Comparison of ENCODE assay signal across 8 cellular contexts in genomic region chr1:92310185-92310597, GRCh38. TPM values are rescaled to one million over a fixed set of nuclear protein-coding genes. Genes with fewer than 3 reads are reported as not detected.
DNase-seq lines count a peak whose midpoint lies in the region; ATAC-seq and TF ChIP-seq lines count a peak whose summit lies in the region.

No MANE protein-coding gene starts in this region.

- H3K27ac ChIP-seq in effector memory CD4-positive, alpha-beta T cell (ENCODE audit: insufficient read depth, low read length, poor library complexity, severe bottlenecking), result no peak overlapping the region
- no peak overlapping the region for H3K27ac ChIP-seq in suprapubic skin

- no peak for TF ChIP-seq POLR2A in suprapubic skin (IDR thresholded peaks at IDR 0.05)

- no peaks in the 10 kb centered on the region for H3K9me3 ChIP-seq in effector memory CD4-positive, alpha-beta T cell (ENCODE audit: control insufficient read depth, low read length)
- no peaks in the 10 kb centered on the region for H3K9me3 ChIP-seq in suprapubic skin

- peak; percentile 20 for DNase-seq in AG10803 (ENCODE audit: low read depth)
- peak; percentile 55 for DNase-seq in NCI-H82 (lab: John Stamatoyannopoulos, UW)
- peak; percentile 36 for DNase-seq in central memory CD4-positive, alpha-beta T cell
- peak; percentile 34 for DNase-seq in midbrain (lab: John Stamatoyannopoulos, UW)
- no peak for DNase-seq in posterior cingulate gyrus
- no peak for DNase-seq in effector memory CD4-positive, alpha-beta T cell
- no peak for DNase-seq in suprapubic skin (ENCODE audit: low spot score in 2 of 2)

- peaks cover 8% of the 10 kb centered on the region for H3K4me1 ChIP-seq in effector memory CD4-positive, alpha-beta T cell (ENCODE audit: control insufficient read depth, insufficient read depth, low read length, poor library complexity, severe bottlenecking)
- no peaks in the 10 kb centered on the region for H3K4me1 ChIP-seq in suprapubic skin

- H3K4me3 ChIP-seq in AG10803 (ENCODE audit: low read length) (no peak overlapping the region), suprapubic skin (no peak overlapping the region)
- H3K4me3 ChIP-seq in effector memory CD4-positive, alpha-beta T cell (ENCODE audit: insufficient read depth, low read depth, low read length, poor library complexity, severe bottlenecking), result no peak overlapping the region

- H3K27me3 ChIP-seq in effector memory CD4-positive, alpha-beta T cell (replicated peaks; ENCODE audit: control insufficient read depth, insufficient read depth, low read length, poor library complexity, severe bottlenecking), result no peaks in the 10 kb centered on the region
- no peaks in the 10 kb centered on the region for H3K27me3 ChIP-seq in suprapubic skin

- intact Hi-C loops in posterior cingulate gyrus (cut with DNase I), result no loop called here

- peaks cover 16% of the 10 kb centered on the region for H3K36me3 ChIP-seq in effector memory CD4-positive, alpha-beta T cell (ENCODE audit: control insufficient read depth, insufficient read depth, low read length)
- peaks cover 19% of the 10 kb centered on the region for H3K36me3 ChIP-seq in suprapubic skin

- TF ChIP-seq CTCF in AG10803 (conservative IDR thresholded peaks at IDR 0.05; ENCODE audit: low read length) (peak; percentile 63), suprapubic skin (IDR thresholded peaks at IDR 0.05) (peak in 1 of 2 donors; percentile 35)

- peak; percentile 46 for ATAC-seq in GM18868 (IDR thresholded peaks at IDR 0.05; ENCODE audit: unreplicated experiment)

- no peak for TF ChIP-seq EP300 in suprapubic skin (IDR thresholded peaks at IDR 0.05)

RNA-seq across cellular contexts. Expression of gene RPAP2, which starts 11.3 kb away (rescaled TPM):
- 10 to 100 TPM in 1 of 4 donors, 1 to 10 TPM in 3; 6.8 to 10.5 (median 9.0) TPM for total RNA-seq in suprapubic skin

RNA-seq across cellular contexts. Expression of gene GLMN, which starts 11.4 kb away (rescaled TPM):
- total RNA-seq in suprapubic skin, result 10 to 100 TPM in 3 of 4 donors, 1 to 10 TPM in 1; 8.9 to 31.9 (median 11.0) TPM

Comparison
In these comparisons a context has a peak if more than half of its experiments do, and no peak if none do; other contexts are left out.
1. DNase-seq: peak in AG10803 (single experiment), NCI-H82 (single experiment), central memory CD4-positive, alpha-beta T cell (single experiment) and midbrain (single experiment); none in posterior cingulate gyrus (0 of 10), effector memory CD4-positive, alpha-beta T cell (0 of 3) and suprapubic skin (0 of 2).